ENCODE assay signal across 15 cellular contexts in genomic region chr11:7515544-7515943, GRCh38. TPM values are rescaled to one million over a fixed set of nuclear protein-coding genes. Genes with fewer than 3 reads are reported as not detected.
A peak's percentile ranks its signal among the peaks of the same experiment; 100 is the strongest.
DNase-seq lines count a peak whose midpoint lies in the region; FAIRE-seq and TF ChIP-seq lines count a peak whose summit lies in the region.
"Had no signal": no experiment of that assay in that cellular context is flagged by ENCODE, and none has a peak within 500 bp of the region (broad histone marks: within the 10 kb centered on the region; RNA-seq: fewer than 3 reads in every experiment).

No MANE protein-coding gene starts in this region.

- H3K4me1 Mint-ChIP-seq in endodermal cell: peaks cover 39% of the 10 kb centered on the region

- H3K27me3 Mint-ChIP-seq in endodermal cell (ENCODE audit: insufficient read depth): peaks cover 25% of the 10 kb centered on the region
- H3K27me3 Mint-ChIP-seq: central memory CD8-positive, alpha-beta T cell had no signal

- H3K36me3 ChIP-seq in OCI-LY7 (ENCODE audit: insufficient read depth, low read length): no peaks in the 10 kb centered on the region; the same call in 1 of the 2 replicates
- H3K36me3 ChIP-seq in endodermal cell (ENCODE audit: control insufficient read depth, insufficient read depth, low read length): no peaks in the 10 kb centered on the region

- POLR2A ChIA-PET in OCI-LY7 (lab: Charles Lee): interaction anchor here (0.5 to 2.0 kb wide), 13 partner anchors 9 to 1088 kb away, joined by 3 to 14 read pairs (median 4); no protein-coding TSS in a partner anchor

- no peak overlapping the region for H3K27ac Mint-ChIP-seq in endodermal cell

- no peaks in the 10 kb centered on the region for H3K9me2 ChIP-seq in OCI-LY7 (ENCODE audit: insufficient read depth, low read length)

- no peaks in the 10 kb centered on the region for H3K36me3 Mint-ChIP-seq in endodermal cell (ENCODE audit: low read depth)

- no peak for TF ChIP-seq CTCF in GM12864 (IDR thresholded peaks at IDR 0.05; ENCODE audit: low read depth, low read length, missing control alignments)
- no peak for TF ChIP-seq CTCF in OCI-LY7 (conservative IDR thresholded peaks at IDR 0.05; ENCODE audit: low read length)
- no peak for TF ChIP-seq CTCF in endodermal cell (conservative IDR thresholded peaks at IDR 0.05)
- no peak for TF ChIP-seq CTCF in retinal pigment epithelial cell (conservative IDR thresholded peaks at IDR 0.05; ENCODE audit: low read depth, low read length)
- TF ChIP-seq CTCF in D721Med (IDR thresholded peaks at IDR 0.05; ENCODE audit: insufficient read depth, missing control alignments): no peak

- H3K9ac ChIP-seq in endodermal cell (ENCODE audit: extremely low read depth, low read length, poor library complexity, severe bottlenecking): no peak overlapping the region

- no peaks in the 10 kb centered on the region for H3K9me3 ChIP-seq in OCI-LY7 (ENCODE audit: low read length)
- H3K9me3 ChIP-seq in endodermal cell (ENCODE audit: control insufficient read depth, low read length): no peaks in the 10 kb centered on the region

- no peaks in the 10 kb centered on the region for H4K20me1 ChIP-seq in OCI-LY7 (ENCODE audit: insufficient read depth, low read length)

- DNase-seq in GM12864 (ENCODE audit: low read depth) (no peak), OCI-LY7 (ENCODE audit: low spot score) (no peak), endodermal cell (no peak), retinal pigment epithelial cell (ENCODE audit: low read depth) (no peak), D721Med (ENCODE audit: insufficient read length, low spot score) (no peak), DMS114 treated with DMSO at 0.1 percent for 48 hours (lab: John Stamatoyannopoulos, UW; ENCODE audit: unreplicated experiment) (no peak), SK-N-DZ (ENCODE audit: low spot score) (no peak)
- DNase-seq: MM.1S; stimulated activated CD4-positive, alpha-beta T cell treated with anti-CD3 and anti-CD28 coated beads, Interleukin-1b, Interleukin-23, amount 100 ng/mL, for 48 hours; trophoblast cell had no signal

- H3K4me1 ChIP-seq in OCI-LY7 (ENCODE audit: insufficient read depth, low read length, poor library complexity, severe bottlenecking) (peaks cover 76% of the 10 kb centered on the region), endodermal cell (ENCODE audit: control insufficient read depth, insufficient read depth, low read length) (peaks cover 12% of the 10 kb centered on the region)

- no peak for FAIRE-seq in D721Med (lab: Jason Lieb, UNC)

- H2AFZ ChIP-seq in OCI-LY7 (ENCODE audit: low read length): no peak overlapping the region

- CTCF ChIA-PET in OCI-LY7 (lab: Charles Lee; ENCODE audit: unreplicated experiment): interaction anchor here (0.8 to 1.3 kb wide), 2 partner anchors 18 to 56 kb away, joined by 3 to 4 read pairs; no protein-coding TSS in a partner anchor

- H3K9me3 Mint-ChIP-seq in endodermal cell: no peaks in the 10 kb centered on the region
- H3K9me3 Mint-ChIP-seq: central memory CD8-positive, alpha-beta T cell had no signal

- intact Hi-C loops in OCI-LY7 (cut with micrococcal nuclease; ENCODE audit: unreplicated experiment): loop anchor here (10.0 kb wide), 2 partner anchors 1121 to 1169 kb away; partner anchors contain the start of genes RPL27A, SMPD1 and TRIM66

- H3K27me3 ChIP-seq in endodermal cell (ENCODE audit: control insufficient read depth, insufficient read depth, low read length, poor library complexity, severe bottlenecking): peaks cover 7% of the 10 kb centered on the region

- peak overlapping the region; percentile 17 for H3K4me3 Mint-ChIP-seq in endodermal cell

- peak overlapping the region; percentile 97 for H3K27ac ChIP-seq in OCI-LY7 (ENCODE audit: low read depth, low read length, poor library complexity, severe bottlenecking)
- H3K27ac ChIP-seq in endodermal cell (ENCODE audit: low read depth, low read length): no peak overlapping the region
- H3K27ac ChIP-seq: C4-2B had no signal

- peak overlapping the region; percentile 87 for H3K4me2 ChIP-seq in OCI-LY7 (ENCODE audit: low read length)

- peaks cover 67% of the 10 kb centered on the region for H3K79me2 ChIP-seq in OCI-LY7 (ENCODE audit: insufficient read depth, low read depth, low read length)

- no TSS peak for BruUV-seq in OCI-LY7 (replicated peaks; lab: Mats Ljungman, UMichigan)

- H3K4me3 ChIP-seq in GM12864 (ENCODE audit: low read depth, low read length) (peak overlapping the region; percentile 100), OCI-LY7 (ENCODE audit: low read depth, low read length, poor library complexity, severe bottlenecking) (peak overlapping the region; percentile 97), endodermal cell (ENCODE audit: low read length) (peak overlapping the region; percentile 89), retinal pigment epithelial cell (ENCODE audit: low read length) (peak overlapping the region; percentile 79)

RNA-seq across cellular contexts. Expression of gene PPFIBP2, which starts 1.7 kb away (rescaled TPM):
- total RNA-seq in OCI-LY7 (2014; rRNA removed; shearing (Covaris generic)): 102 and 129 TPM in 2 replicates
- total RNA-seq in OCI-LY7 (2022) (182 and 196 TPM in 2 replicates), endodermal cell (100 to 1,000 TPM; 149 to 195 TPM)
- polyA plus RNA-seq in endodermal cell (2013, experiment 1 of 2): 23.6 TPM
- polyA plus RNA-seq in endodermal cell (2013, experiment 2 of 2): 16.9 TPM
- 0.14 and 0.23 TPM in 2 replicates for polyA plus RNA-seq in SK-N-DZ (2014; cell fraction: cytosol; rRNA removed)
- not detected in 2 replicates for polyA plus RNA-seq in SK-N-DZ (2014; cell fraction: nucleus; rRNA removed)

RNA-seq across cellular contexts. Expression of gene OLFML1, which starts 30.2 kb away (rescaled TPM):
- total RNA-seq in OCI-LY7 (2014; rRNA removed; shearing (Covaris generic)): not detected in 2 replicates
- total RNA-seq in OCI-LY7 (2022) (not detected in 2 replicates), endodermal cell (1 to 10 TPM in 1 of 2 donors, under 1 TPM in 1; 0.81 to 1.5 TPM)
- 0.75 TPM for polyA plus RNA-seq in endodermal cell (2013, experiment 1 of 2)
- polyA plus RNA-seq in endodermal cell (2013, experiment 2 of 2): 0.66 TPM
- not detected in 2 replicates for polyA plus RNA-seq in SK-N-DZ (2014; cell fraction: cytosol; rRNA removed)
- not detected in 2 replicates for polyA plus RNA-seq in SK-N-DZ (2014; cell fraction: nucleus; rRNA removed)
- total RNA-seq: glomerular endothelial cell, HT-29, pulmonary artery endothelial cell had no signal
